ENCODE assay signal across 21 cellular contexts in genomic region chr9:113803811-113804589, GRCh38.
"Had no signal": no experiment of that assay in that cellular context is flagged by ENCODE, and none has a peak within 500 bp of the region (broad histone marks: within the 10 kb centered on the region; RNA-seq: fewer than 3 reads in every experiment).

No MANE protein-coding gene starts in this region.

- H3K4me1 Mint-ChIP-seq: activated naive CD4-positive, alpha-beta T cell treated with anti-CD3 and anti-CD28 coated beads, Interleukin-2, amount 50 U/mL, for 24 hours; memory B cell had no signal

- DNase-seq: activated CD4-positive, alpha-beta T cell treated with anti-CD3 and anti-CD28 coated beads, Interleukin-2, amount 10 ng/mL, durations not matched to agents 7 days and 5 days; activated CD4-positive, CD25-positive, alpha-beta regulatory T cell; activated effector memory CD4-positive, alpha-beta T cell treated with anti-CD3 and anti-CD28 coated beads, Interleukin-2, amount 50 U/mL, for 16 hours; activated T-cell treated with anti-CD3 and anti-CD28 coated beads, Interleukin-2, amount 50 U/mL, for 72 hours; effector CD8-positive, alpha-beta T cell; esophagus squamous epithelium; heart right ventricle; immature natural killer cell; left ventricle myocardium superior; mucosa of descending colon; naive B cell; stimulated activated naive CD8-positive, alpha-beta T cell treated with anti-CD3 and anti-CD28 coated beads, Interleukin-15, Interleukin-2, amounts not matched to agents 100 U/mL and 50 U/mL, for 24 hours; substantia nigra; T-helper 9 cell; tibial artery; uterus had no signal

- H3K9ac ChIP-seq: neural progenitor cell had no signal

- H3K27me3 Mint-ChIP-seq: naive B cell, progenitor cell of endocrine pancreas had no signal

- H3K4me3 Mint-ChIP-seq: activated CD4-positive, alpha-beta T cell treated with anti-CD3 and anti-CD28 coated beads, Interleukin-2, amount 10 ng/mL, durations not matched to agents 7 days and 5 days; activated naive CD4-positive, alpha-beta T cell treated with anti-CD3 and anti-CD28 coated beads, Interleukin-2, amount 50 U/mL, for 24 hours; activated T-cell treated with anti-CD3 and anti-CD28 coated beads, Interleukin-2, amount 50 U/mL, for 72 hours; dendritic cell treated with granulocyte-macrophage colony-stimulating factor and Interleukin-4, amounts not matched to agents 40 ng/mL and 50 ng/mL, for 4 days; immature natural killer cell; memory B cell; naive B cell; neural progenitor cell had no signal

- H3K9me3 Mint-ChIP-seq: activated CD4-positive, alpha-beta T cell treated with anti-CD3 and anti-CD28 coated beads, Interleukin-2, amount 10 ng/mL, durations not matched to agents 7 days and 5 days; activated naive CD4-positive, alpha-beta T cell treated with anti-CD3 and anti-CD28 coated beads, Interleukin-2, amount 50 U/mL, for 24 hours; activated T-cell treated with anti-CD3 and anti-CD28 coated beads, Interleukin-2, amount 50 U/mL, for 72 hours; dendritic cell treated with granulocyte-macrophage colony-stimulating factor and Interleukin-4, amounts not matched to agents 40 ng/mL and 50 ng/mL, for 4 days; immature natural killer cell; memory B cell; naive B cell; neural progenitor cell had no signal

- H3K36me3 Mint-ChIP-seq: activated naive CD4-positive, alpha-beta T cell treated with anti-CD3 and anti-CD28 coated beads, Interleukin-2, amount 50 U/mL, for 24 hours; immature natural killer cell; memory B cell; naive B cell; neural progenitor cell had no signal

- H2AFZ ChIP-seq: neural progenitor cell had no signal

- H3K27ac Mint-ChIP-seq: activated CD4-positive, alpha-beta T cell treated with anti-CD3 and anti-CD28 coated beads, Interleukin-2, amount 10 ng/mL, durations not matched to agents 7 days and 5 days; activated naive CD4-positive, alpha-beta T cell treated with anti-CD3 and anti-CD28 coated beads, Interleukin-2, amount 50 U/mL, for 24 hours; activated T-cell treated with anti-CD3 and anti-CD28 coated beads, Interleukin-2, amount 50 U/mL, for 72 hours; dendritic cell treated with granulocyte-macrophage colony-stimulating factor and Interleukin-4, amounts not matched to agents 40 ng/mL and 50 ng/mL, for 4 days; immature natural killer cell; memory B cell; neural progenitor cell; progenitor cell of endocrine pancreas had no signal

- H3K27me3 ChIP-seq: esophagus squamous epithelium, neural progenitor cell, tibial artery, uterus had no signal

- H3K36me3 ChIP-seq: esophagus squamous epithelium, heart right ventricle, neural progenitor cell, tibial artery, uterus had no signal

- ATAC-seq: activated T-cell treated with anti-CD3 and anti-CD28 coated beads, Interleukin-2, amount 50 U/mL, for 72 hours; heart right ventricle; left ventricle myocardium superior; mucosa of descending colon; stimulated activated naive CD8-positive, alpha-beta T cell treated with anti-CD3 and anti-CD28 coated beads, Interleukin-15, Interleukin-2, amounts not matched to agents 100 U/mL and 50 U/mL, for 24 hours had no signal

- H3K4me1 ChIP-seq: neural progenitor cell, uterus had no signal

- H3K9me3 ChIP-seq: esophagus squamous epithelium, heart right ventricle, mucosa of descending colon, tibial artery, uterus had no signal

- H3K27ac ChIP-seq: esophagus squamous epithelium, heart right ventricle, neural progenitor cell, tibial artery, uterus had no signal

- H3K4me3 ChIP-seq: esophagus squamous epithelium, heart right ventricle, mucosa of descending colon, neural progenitor cell, tibial artery, uterus had no signal

- H3K4me2 ChIP-seq: neural progenitor cell had no signal
